17 cellular contexts compared by ENCODE assay signal in genomic region chr4:117996891-117997290, GRCh38.
DNase-seq lines count a peak whose midpoint lies in the region; ATAC-seq and TF ChIP-seq lines count a peak whose summit lies in the region.
"Had no signal": no experiment of that assay in that cellular context is flagged by ENCODE, and none has a peak within 500 bp of the region (broad histone marks: within the 10 kb centered on the region; RNA-seq: fewer than 3 reads in every experiment).

No MANE protein-coding gene starts in this region.

- DNase-seq in DMS 273 treated with DMSO at 0.1 percent for 48 hours (lab: John Stamatoyannopoulos, UW) (peak; percentile 32), NCI-H1694 treated with DMSO at 0.1 percent for 48 hours (lab: John Stamatoyannopoulos, UW) (peak; percentile 60), NCI-H446 treated with DMSO at 0.1 percent for 48 hours (lab: John Stamatoyannopoulos, UW) (peak; percentile 93), NCI-H345 (lab: John Stamatoyannopoulos, UW) (no peak)
- DNase-seq: BE2C; CD4-positive, CD25-positive, alpha-beta regulatory T cell; CD8-positive, alpha-beta memory T cell; COR-L47; DMS153; DMS79; GF-D8; GOT3; H7; HFFc6 had no signal

- no peak for ATAC-seq in GM18519 (IDR thresholded peaks at IDR 0.05; ENCODE audit: low FRiP score, unreplicated experiment)
- ATAC-seq in SK-N-SH treated with all-trans-retinoic acid at 6 μM for 48 hours = no peak
- ATAC-seq: HCT116 had no signal

TF ChIP-seq in SK-N-SH treated with all-trans-retinoic acid at 6 μM for 48 hours, 23 proteins besides CTCF, POLR2A, EP300 and RAD21:
- TF ChIP-seq ZNF565 (CRISPR knock-in tag; conservative IDR thresholded peaks at IDR 0.05; ENCODE audit: low read depth) (no peak), ESRRG (CRISPR knock-in tag; IDR thresholded peaks at IDR 0.05) (no peak), TCF4 (CRISPR knock-in tag; IDR thresholded peaks at IDR 0.05; ENCODE audit: borderline replicate concordance) (no peak), SNAI2 (CRISPR knock-in tag; IDR thresholded peaks at IDR 0.05) (no peak), CREB5 (CRISPR knock-in tag; IDR thresholded peaks at IDR 0.05; ENCODE audit: low read depth) (no peak), ZNF70 (CRISPR knock-in tag; IDR thresholded peaks at IDR 0.05) (no peak), PPARA (CRISPR knock-in tag; IDR thresholded peaks at IDR 0.05; ENCODE audit: borderline replicate concordance) (no peak)
